In the genomic region with DNA sequence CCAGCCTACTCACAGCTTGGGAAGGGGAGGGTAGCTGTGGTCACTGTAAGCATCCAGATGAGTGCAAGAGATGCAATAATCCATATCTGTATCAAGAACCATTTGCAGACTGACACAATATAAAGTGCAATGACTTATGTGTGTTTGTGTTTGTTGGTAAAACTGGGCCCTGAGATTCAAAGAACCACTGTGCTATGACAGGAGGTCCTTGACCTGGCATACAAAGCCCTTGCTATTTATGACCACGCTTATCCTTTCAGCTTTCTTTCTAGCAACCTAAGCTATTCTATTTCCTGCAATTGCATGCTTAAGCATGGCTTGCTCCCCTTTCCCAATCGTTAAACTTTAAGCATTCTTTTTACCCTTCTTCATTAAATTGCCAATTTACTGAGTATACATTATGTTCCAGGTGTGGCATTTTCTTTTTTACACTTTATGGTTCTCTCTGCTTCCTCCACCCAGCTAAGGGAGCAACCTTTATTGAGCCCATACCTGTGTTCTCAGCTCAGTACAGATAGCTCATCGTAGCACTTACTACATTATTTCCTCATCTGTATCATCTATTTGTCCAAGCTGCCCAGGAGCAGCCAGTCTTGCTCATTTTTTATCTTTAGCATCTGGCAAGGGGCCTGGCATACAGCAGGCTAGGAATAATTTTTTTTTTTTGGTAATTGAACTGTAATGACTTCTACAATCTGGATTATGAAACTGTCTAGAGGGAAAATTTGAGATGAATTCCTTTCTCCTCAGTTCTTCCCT, we compare ENCODE assay signal across 17 cellular contexts. TPM values are rescaled to one million over a fixed set of nuclear protein-coding genes. Genes with fewer than 3 reads are reported as not detected.
DNase-seq lines count a peak whose midpoint lies in the region; ATAC-seq and TF ChIP-seq lines count a peak whose summit lies in the region.
"Had no signal": no experiment of that assay in that cellular context is flagged by ENCODE, and none has a peak within 500 bp of the region (broad histone marks: within the 10 kb centered on the region; RNA-seq: fewer than 3 reads in every experiment).

No MANE protein-coding gene starts in this region.

- TF ChIP-seq CTCF in ascending aorta (IDR thresholded peaks at IDR 0.05) (no peak), right lobe of liver (IDR thresholded peaks at IDR 0.05) (no peak), stomach (IDR thresholded peaks at IDR 0.05) (no peak), tibial artery (IDR thresholded peaks at IDR 0.05) (no peak)

- H3K36me3 ChIP-seq in ascending aorta = peaks cover 0 to 19% of the 10 kb centered on the region in 2 donors
- no peaks in the 10 kb centered on the region for H3K36me3 ChIP-seq in right lobe of liver
- peaks cover 2 to 14% (median 11%) of the 10 kb centered on the region in 4 donors for H3K36me3 ChIP-seq in stomach
- H3K36me3 ChIP-seq in tibial artery = peaks cover 0 to 12% (median 6%) of the 10 kb centered on the region in 3 donors
- H3K36me3 ChIP-seq: ovary had no signal

- H3K27ac ChIP-seq in ascending aorta = peak overlapping the region; percentile 26 to 39
- H3K27ac ChIP-seq in right lobe of liver = peak overlapping the region in 2 of 3 donors; percentile 18 to 62
- H3K27ac ChIP-seq in stomach = peak overlapping the region in 3 of 5 donors; percentile 16 to 97 (median 57)
- peak overlapping the region in 1 of 2 donors; percentile 27 for H3K27ac ChIP-seq in tibial artery

- H3K4me3 ChIP-seq in ascending aorta (no peak overlapping the region), right lobe of liver (no peak overlapping the region), stomach (no peak overlapping the region), tibial artery (no peak overlapping the region)
- H3K4me3 ChIP-seq: GM23338, ovary had no signal

- TF ChIP-seq EP300 in stomach (IDR thresholded peaks at IDR 0.05) = no peak

- intact Hi-C loops in ascending aorta (cut with DNase I) = loop anchor here (5.0 to 10.0 kb wide), 3 partner anchors 111 to 1434 kb away; a partner anchor contains a TSS
- intact Hi-C loops in right lobe of liver (cut with DNase I) = no loop called here
- intact Hi-C loops in stomach (cut with DNase I; ENCODE audit: low total_unique reads) = no loop called here
- intact Hi-C loops in tibial artery (cut with DNase I; ENCODE audit: low total_unique reads) = no loop called here

- H3K27ac Mint-ChIP-seq in IgD-negative memory B cell = peak overlapping the region in 2 of 3 donors; percentile 17 to 33
- peak overlapping the region in 1 of 2 donors; percentile 66 for H3K27ac Mint-ChIP-seq in effector memory CD8-positive, alpha-beta T cell
- H3K27ac Mint-ChIP-seq in stimulated activated naive B cell treated with anti-CD40 and anti-IgM and Interleukin-4, amounts not matched to agents 10 μg/mL and 1 μg/mL and 100 μg/mL, for 72 hours = no peak overlapping the region
- H3K27ac Mint-ChIP-seq: activated CD8-positive, alpha-beta T cell treated with anti-CD3 and anti-CD28 coated beads, Interleukin-2, amount 10 ng/mL, durations not matched to agents 7 days and 5 days had no signal

- DNase-seq in ascending aorta (ENCODE audit: low spot score in 2 of 2) = no peak
- no peak for DNase-seq in right lobe of liver
- no peak for DNase-seq in stomach
- no peak for DNase-seq in effector memory CD8-positive, alpha-beta T cell
- no peak for DNase-seq in tibial artery
- DNase-seq in stimulated activated naive B cell treated with anti-CD40 and anti-IgM and Interleukin-4, amounts not matched to agents 10 μg/mL and 1 μg/mL and 100 μg/mL, for 72 hours = no peak
- DNase-seq in 8988T = no peak
- DNase-seq: activated CD8-positive, alpha-beta T cell treated with anti-CD3 and anti-CD28 coated beads, Interleukin-2, amount 10 ng/mL, durations not matched to agents 7 days and 5 days; CD4-positive, alpha-beta memory T cell; Karpas-422; NCI-H1694 treated with DMSO at 0.1 percent for 48 hours; NCI-H748 treated with DMSO at 0.1 percent for 48 hours; Right ventricle myocardium superior; stimulated activated CD8-positive, alpha-beta memory T cell treated with anti-CD3 and anti-CD28 coated beads, Interleukin-4, amount 100 ng/mL, for 48 hours had no signal

- H3K27me3 Mint-ChIP-seq in IgD-negative memory B cell = no peaks in the 10 kb centered on the region
- no peaks in the 10 kb centered on the region for H3K27me3 Mint-ChIP-seq in effector memory CD8-positive, alpha-beta T cell
- no peaks in the 10 kb centered on the region for H3K27me3 Mint-ChIP-seq in stimulated activated naive B cell treated with anti-CD40 and anti-IgM and Interleukin-4, amounts not matched to agents 10 μg/mL and 1 μg/mL and 100 μg/mL, for 72 hours
- H3K27me3 Mint-ChIP-seq: CD4-positive, alpha-beta memory T cell had no signal

- H3K36me3 Mint-ChIP-seq in IgD-negative memory B cell = no peaks in the 10 kb centered on the region
- peaks cover 12% of the 10 kb centered on the region for H3K36me3 Mint-ChIP-seq in effector memory CD8-positive, alpha-beta T cell (ENCODE audit: insufficient read depth)
- peaks cover 11 to 12% of the 10 kb centered on the region in 2 donors for H3K36me3 Mint-ChIP-seq in stimulated activated naive B cell treated with anti-CD40 and anti-IgM and Interleukin-4, amounts not matched to agents 10 μg/mL and 1 μg/mL and 100 μg/mL, for 72 hours

- WGBS in right lobe of liver (ENCODE audit: insufficient coverage, low coverage, low lambda C conversion rate, missing lambda C conversion rate) = 27% methylated on average over 3 of the region's 3 CpGs
- 33 to 52% (median 48%) methylated on average over 3 of the region's 3 CpGs for WGBS in stomach, 5 donors

- peak overlapping the region in 2 of 4 donors; percentile 33 to 63 for H3K4me3 Mint-ChIP-seq in IgD-negative memory B cell
- no peak overlapping the region for H3K4me3 Mint-ChIP-seq in effector memory CD8-positive, alpha-beta T cell
- no peak overlapping the region for H3K4me3 Mint-ChIP-seq in stimulated activated naive B cell treated with anti-CD40 and anti-IgM and Interleukin-4, amounts not matched to agents 10 μg/mL and 1 μg/mL and 100 μg/mL, for 72 hours
- H3K4me3 Mint-ChIP-seq: activated CD8-positive, alpha-beta T cell treated with anti-CD3 and anti-CD28 coated beads, Interleukin-2, amount 10 ng/mL, durations not matched to agents 7 days and 5 days; GM23338 had no signal

- H3K9me3 ChIP-seq in ascending aorta = no peaks in the 10 kb centered on the region
- no peaks in the 10 kb centered on the region for H3K9me3 ChIP-seq in right lobe of liver
- no peaks in the 10 kb centered on the region for H3K9me3 ChIP-seq in stomach
- no peaks in the 10 kb centered on the region for H3K9me3 ChIP-seq in tibial artery
- H3K9me3 ChIP-seq: ovary had no signal

- H3K4me1 Mint-ChIP-seq in IgD-negative memory B cell = peaks cover 23 to 30% (median 25%) of the 10 kb centered on the region in 3 donors
- H3K4me1 Mint-ChIP-seq in effector memory CD8-positive, alpha-beta T cell (ENCODE audit: low read depth in 2 of 2) = peaks cover 30 to 31% of the 10 kb centered on the region in 2 donors
- H3K4me1 Mint-ChIP-seq in stimulated activated naive B cell treated with anti-CD40 and anti-IgM and Interleukin-4, amounts not matched to agents 10 μg/mL and 1 μg/mL and 100 μg/mL, for 72 hours = peaks cover 27 to 42% of the 10 kb centered on the region in 2 donors

- ATAC-seq in right lobe of liver = peak in 1 of 4 donors; percentile 24
- no peak for ATAC-seq in effector memory CD8-positive, alpha-beta T cell (replicated peaks)
- ATAC-seq in stimulated activated naive B cell treated with anti-CD40 and anti-IgM and Interleukin-4, amounts not matched to agents 10 μg/mL and 1 μg/mL and 100 μg/mL, for 72 hours (replicated peaks) = no peak
- ATAC-seq: activated CD8-positive, alpha-beta T cell treated with anti-CD3 and anti-CD28 coated beads, Interleukin-2, amount 10 ng/mL, durations not matched to agents 7 days and 5 days; GM23338 had no signal

- H3K4me1 ChIP-seq in ascending aorta = peaks cover 5 to 28% of the 10 kb centered on the region in 2 donors
- H3K4me1 ChIP-seq in right lobe of liver = peaks cover 0 to 42% (median 5%) of the 10 kb centered on the region in 4 donors
- peaks cover 10 to 44% (median 41%) of the 10 kb centered on the region in 4 donors for H3K4me1 ChIP-seq in stomach
- peaks cover 0 to 34% (median 21%) of the 10 kb centered on the region in 4 donors for H3K4me1 ChIP-seq in tibial artery

- H3K27me3 ChIP-seq in ascending aorta (no peaks in the 10 kb centered on the region), right lobe of liver (no peaks in the 10 kb centered on the region), stomach (no peaks in the 10 kb centered on the region), tibial artery (no peaks in the 10 kb centered on the region)
- H3K27me3 ChIP-seq: ovary had no signal

- no peaks in the 10 kb centered on the region for H3K9me3 Mint-ChIP-seq in IgD-negative memory B cell
- H3K9me3 Mint-ChIP-seq in effector memory CD8-positive, alpha-beta T cell = no peaks in the 10 kb centered on the region
- no peaks in the 10 kb centered on the region for H3K9me3 Mint-ChIP-seq in stimulated activated naive B cell treated with anti-CD40 and anti-IgM and Interleukin-4, amounts not matched to agents 10 μg/mL and 1 μg/mL and 100 μg/mL, for 72 hours
- H3K9me3 Mint-ChIP-seq: CD4-positive, alpha-beta memory T cell; GM23338 had no signal

- TF ChIP-seq POLR2A in right lobe of liver (IDR thresholded peaks at IDR 0.05) (no peak), stomach (IDR thresholded peaks at IDR 0.05) (no peak)

RNA-seq across cellular contexts. Expression of a gene that starts 3.5 kb away (rescaled TPM):
- polyA plus RNA-seq in IgD-negative memory B cell (18.0 TPM), stomach (10 to 100 TPM in 2 of 3 donors, 1 to 10 TPM in 1; 7.5 to 16.4 (median 16.4) TPM)
- total RNA-seq in ascending aorta (2.8 TPM), right lobe of liver (10 to 100 TPM; 12.7 to 17.8 (median 15.2) TPM), stomach (10 to 100 TPM in 2 of 5 donors, 1 to 10 TPM in 3; 2.3 to 11.9 (median 5.5) TPM)
